34 cellular contexts compared by ENCODE assay signal in the genomic region with DNA sequence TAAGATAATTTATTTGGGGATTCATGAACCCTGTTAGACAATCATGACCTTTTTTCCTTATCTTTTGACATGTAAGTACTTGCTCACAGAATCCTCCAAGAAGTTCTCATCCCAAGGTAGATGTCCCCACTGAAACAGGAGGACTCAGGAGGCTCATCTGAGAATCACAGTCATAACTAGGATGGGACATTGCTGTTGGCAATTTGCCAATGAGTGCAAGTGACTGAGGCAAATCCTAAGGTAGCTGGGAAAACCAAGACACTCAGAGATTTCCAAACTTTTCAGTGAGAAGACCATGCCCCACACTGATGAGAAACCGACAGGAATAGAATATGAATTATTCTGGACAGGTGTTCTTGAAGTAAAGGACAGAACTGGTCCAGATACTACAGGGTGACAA.
"Had no signal": no experiment of that assay in that cellular context is flagged by ENCODE, and none has a peak within 500 bp of the region (broad histone marks: within the 10 kb centered on the region; RNA-seq: fewer than 3 reads in every experiment).

No MANE protein-coding gene starts in this region.

- H3K27ac ChIP-seq: adrenal gland, body of pancreas, brain microvascular endothelial cell, breast epithelium, VCaP had no signal

- H3K27me3 Mint-ChIP-seq: activated B cell treated with CpG ODN at 0.5 μM for 24 hours; activated CD4-positive, alpha-beta memory T cell treated with anti-CD3 and anti-CD28 coated beads for 36 hours; activated CD4-positive, alpha-beta T cell treated with anti-CD3 and anti-CD28 coated beads, Interleukin-2, amount 10 ng/mL, durations not matched to agents 24 days and 14 days; activated CD8-positive, alpha-beta T cell treated with anti-CD3 and anti-CD28 coated beads for 36 hours; activated naive CD8-positive, alpha-beta T cell treated with anti-CD3 and anti-CD28 coated beads for 36 hours; activated T-helper 17 cell treated with anti-CD3 and anti-CD28 coated beads, Interleukin-2, amount 50 U/mL, for 72 hours had no signal

- H3K4me1 Mint-ChIP-seq: activated B cell treated with CpG ODN at 0.5 μM for 24 hours; activated CD4-positive, alpha-beta T cell treated with anti-CD3 and anti-CD28 coated beads, Interleukin-2, amount 10 ng/mL, durations not matched to agents 24 days and 14 days; activated naive CD8-positive, alpha-beta T cell treated with anti-CD3 and anti-CD28 coated beads for 36 hours; activated T-helper 17 cell treated with anti-CD3 and anti-CD28 coated beads, Interleukin-2, amount 50 U/mL, for 72 hours had no signal

- H3K4me3 Mint-ChIP-seq: activated B cell treated with CpG ODN at 0.5 μM for 24 hours; activated CD4-positive, alpha-beta memory T cell treated with anti-CD3 and anti-CD28 coated beads for 36 hours; activated CD4-positive, alpha-beta T cell treated with anti-CD3 and anti-CD28 coated beads, Interleukin-2, amount 10 ng/mL, durations not matched to agents 24 days and 14 days; activated CD8-positive, alpha-beta T cell treated with anti-CD3 and anti-CD28 coated beads for 36 hours; activated naive CD4-positive, alpha-beta T cell treated with anti-CD3 and anti-CD28 coated beads for 36 hours; activated naive CD8-positive, alpha-beta T cell treated with anti-CD3 and anti-CD28 coated beads for 36 hours; activated T-cell treated with anti-CD3 and anti-CD28 coated beads, Interleukin-2, amount 50 U/mL, for 4 hours; activated T-cell treated with anti-CD3 and anti-CD28 coated beads, Interleukin-2, amount 50 U/mL, for 72 hours; activated T-helper 1 cell treated with anti-CD3 and anti-CD28 coated beads, Interleukin-12 subunit alpha, Interleukin-12 subunit beta, Interleukin-2, Interleukin-4 antibody, amounts not matched to agents 30 ng/mL and 10 ng/mL and 1 ng/mL, durations not matched to agents 14 hours and 24 hours and 36 hours; activated T-helper 17 cell treated with anti-CD3 and anti-CD28 coated beads, Interleukin-2, amount 50 U/mL, for 72 hours; T-helper 1 cell treated with Interleukin-12 subunit alpha and Interleukin-12 subunit beta and Interleukin-4 antibody, amounts not matched to agents 30 μg/mL and 1 μg/mL, for 36 hours; T-helper 2 cell treated with Interferon-gamma antibody and Interleukin-4, amounts not matched to agents 5 μg/mL and 100 μg/mL, for 36 hours had no signal

- H3K27ac Mint-ChIP-seq: activated B cell treated with CpG ODN at 0.5 μM for 24 hours; activated CD4-positive, alpha-beta memory T cell treated with anti-CD3 and anti-CD28 coated beads for 36 hours; activated CD4-positive, alpha-beta T cell treated with anti-CD3 and anti-CD28 coated beads, Interleukin-2, amount 10 ng/mL, durations not matched to agents 24 days and 14 days; activated CD8-positive, alpha-beta T cell treated with anti-CD3 and anti-CD28 coated beads for 36 hours; activated naive CD4-positive, alpha-beta T cell treated with anti-CD3 and anti-CD28 coated beads for 36 hours; activated naive CD4-positive, alpha-beta T cell treated with anti-CD3 and anti-CD28 coated beads, Interleukin-2, amount 50 U/mL, for 72 hours; activated naive CD8-positive, alpha-beta T cell treated with anti-CD3 and anti-CD28 coated beads for 36 hours; activated T-cell treated with anti-CD3 and anti-CD28 coated beads, Interleukin-2, amount 50 U/mL, for 72 hours; activated T-helper 1 cell treated with anti-CD3 and anti-CD28 coated beads, Interleukin-12 subunit alpha, Interleukin-12 subunit beta, Interleukin-2, Interleukin-4 antibody, amounts not matched to agents 30 ng/mL and 10 ng/mL and 1 ng/mL, durations not matched to agents 14 hours and 24 hours and 36 hours; activated T-helper 17 cell treated with anti-CD3 and anti-CD28 coated beads, Interleukin-2, amount 50 U/mL, for 72 hours; T-helper 1 cell treated with Interleukin-12 subunit alpha and Interleukin-12 subunit beta and Interleukin-4 antibody, amounts not matched to agents 30 μg/mL and 1 μg/mL, for 36 hours; T-helper 2 cell treated with Interferon-gamma antibody and Interleukin-4, amounts not matched to agents 5 μg/mL and 100 μg/mL, for 36 hours had no signal

- H3K9me3 ChIP-seq: adrenal gland, body of pancreas, breast epithelium had no signal

- H3K36me3 ChIP-seq: adrenal gland, brain microvascular endothelial cell, breast epithelium had no signal

- H3K4me3 ChIP-seq: adrenal gland, body of pancreas, breast epithelium had no signal

- H3K27me3 ChIP-seq: adrenal gland, body of pancreas, brain microvascular endothelial cell, breast epithelium had no signal

- H3K4me1 ChIP-seq: adrenal gland, body of pancreas, breast epithelium had no signal

- DNase-seq: activated B cell treated with CpG ODN at 0.5 μM for 24 hours; activated CD4-positive, alpha-beta memory T cell treated with anti-CD3 and anti-CD28 coated beads for 36 hours; activated CD4-positive, alpha-beta T cell treated with anti-CD3 and anti-CD28 coated beads for 4 hours; activated CD4-positive, alpha-beta T cell treated with anti-CD3 and anti-CD28 coated beads, Interleukin-2, amount 10 ng/mL, durations not matched to agents 24 days and 14 days; activated CD4-positive, alpha-beta T cell treated with anti-CD3 and anti-CD28 coated beads, Interleukin-2, amount 50 U/mL, for 1 hour; activated CD4-positive, alpha-beta T cell treated with anti-CD3 and anti-CD28 coated beads, Interleukin-2, amount 50 U/mL, for 4 hours; activated CD4-positive, CD25-positive, alpha-beta regulatory T cell treated with anti-CD3 and anti-CD28 coated beads, Interleukin-2, amount 50 U/mL, for 72 hours; activated CD8-positive, alpha-beta memory T cell treated with anti-CD3 and anti-CD28 coated beads, Interleukin-2, amount 50 U/mL, for 4 hours; activated CD8-positive, alpha-beta T cell treated with anti-CD3 and anti-CD28 coated beads for 36 hours; activated effector memory CD4-positive, alpha-beta T cell treated with anti-CD3 and anti-CD28 coated beads, Interleukin-2, amount 50 U/mL, for 16 hours; activated gamma-delta T cell treated with Interleukin-2 at 50 U/mL for 16 hours; activated naive CD4-positive, alpha-beta T cell; activated naive CD4-positive, alpha-beta T cell treated with anti-CD3 and anti-CD28 coated beads for 36 hours; activated naive CD4-positive, alpha-beta T cell treated with anti-CD3 and anti-CD28 coated beads, Interleukin-2, amount 50 U/mL, for 16 hours; activated naive CD8-positive, alpha-beta T cell treated with anti-CD3 and anti-CD28 coated beads for 36 hours; activated T-cell treated with anti-CD3 and anti-CD28 coated beads for 4 hours; activated T-cell treated with anti-CD3 and anti-CD28 coated beads, Interleukin-2, amount 50 U/mL, for 1 hour; activated T-cell treated with anti-CD3 and anti-CD28 coated beads, Interleukin-2, amount 50 U/mL, for 4 hours; activated T-cell treated with anti-CD3 and anti-CD28 coated beads, Interleukin-2, amount 50 U/mL, for 72 hours; adrenal gland; amniotic stem cell; aorta; body of pancreas; brain microvascular endothelial cell; central memory CD4-positive, alpha-beta T cell; T-helper 2 cell; T-helper 9 cell had no signal

- H3K36me3 Mint-ChIP-seq: activated CD4-positive, alpha-beta memory T cell treated with anti-CD3 and anti-CD28 coated beads for 36 hours; activated naive CD8-positive, alpha-beta T cell treated with anti-CD3 and anti-CD28 coated beads for 36 hours had no signal
